Comparison of ENCODE assay signal across 17 cellular contexts in genomic region chr2:137000790-137001189, GRCh38.
"Had no signal": no experiment of that assay in that cellular context is flagged by ENCODE, and none has a peak within 500 bp of the region (broad histone marks: within the 10 kb centered on the region; RNA-seq: fewer than 3 reads in every experiment).

No MANE protein-coding gene starts in this region.

- H3K9me3 ChIP-seq: adrenal gland, tibial artery had no signal

- H3K4me3 ChIP-seq: adrenal gland, coronary artery, tibial artery had no signal

- DNase-seq: activated CD4-positive, alpha-beta T cell treated with anti-CD3 and anti-CD28 coated beads for 48 hours; activated CD8-positive, alpha-beta T cell treated with anti-CD3 and anti-CD28 coated beads, Interleukin-2, amount 10 ng/mL, durations not matched to agents 7 days and 5 days; activated naive CD4-positive, alpha-beta T cell treated with anti-CD3 and anti-CD28 coated beads, Interleukin-2, amount 10 ng/mL, durations not matched to agents 7 days and 5 days; adrenal gland; caudate nucleus; effector CD4-positive, alpha-beta T cell; foreskin keratinocyte; head of caudate nucleus; left colon; natural killer cell; posterior cingulate gyrus; right cardiac atrium; small intestine; tibial artery had no signal

- H3K36me3 ChIP-seq: adrenal gland, tibial artery had no signal

- ATAC-seq: activated CD8-positive, alpha-beta T cell treated with anti-CD3 and anti-CD28 coated beads, Interleukin-2, amount 10 ng/mL, durations not matched to agents 7 days and 5 days; activated T-helper 17 cell treated with anti-CD3 and anti-CD28 coated beads, Interleukin-2, amount 50 U/mL, for 72 hours; foreskin keratinocyte; left colon; natural killer cell; right cardiac atrium; WTC11 had no signal

- H3K27ac ChIP-seq: adrenal gland, coronary artery, foreskin keratinocyte, tibial artery had no signal

- H3K27me3 ChIP-seq: adrenal gland, foreskin keratinocyte, tibial artery had no signal

- H3K4me1 ChIP-seq: adrenal gland, tibial artery had no signal
